Comparison of ENCODE assay signal across 9 cellular contexts in the genomic region with DNA sequence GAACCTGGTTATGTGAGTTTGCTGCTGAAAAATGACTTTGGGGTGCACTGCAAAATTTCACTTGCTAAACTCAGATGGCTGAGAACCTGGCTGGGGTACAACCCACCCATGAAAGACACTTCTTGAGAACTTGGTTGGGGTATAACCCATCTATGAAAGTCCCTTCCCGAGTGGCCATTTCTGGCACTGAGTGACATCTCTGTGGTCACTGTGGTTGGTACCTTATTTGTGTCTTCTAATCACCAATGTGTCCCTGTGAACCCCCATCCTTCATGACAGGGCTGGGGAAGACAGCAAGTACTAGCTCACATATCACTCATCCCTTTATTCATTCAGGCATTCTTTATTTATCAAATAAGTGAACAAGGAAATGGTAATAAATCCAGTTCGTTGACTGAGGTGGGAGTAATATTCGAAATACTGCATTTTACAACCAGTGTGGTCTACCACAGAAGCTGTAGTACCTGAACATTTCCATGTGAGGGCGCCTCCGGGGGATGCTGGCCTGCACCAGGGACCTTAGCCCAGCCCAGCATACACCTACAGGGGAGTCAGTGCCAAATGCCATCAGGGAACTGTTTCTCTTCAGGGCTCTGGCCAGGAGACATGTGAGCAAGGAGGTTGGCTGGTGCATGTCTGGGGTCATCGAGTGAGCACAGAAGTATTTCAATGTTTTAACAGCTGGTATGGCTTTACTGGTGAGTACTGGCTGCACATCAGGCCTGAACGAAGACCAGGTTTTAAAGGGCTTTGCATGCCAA.
DNase-seq lines count a peak whose midpoint lies in the region; ATAC-seq, FAIRE-seq and TF ChIP-seq lines count a peak whose summit lies in the region.
"Had no signal": no experiment of that assay in that cellular context is flagged by ENCODE, and none has a peak within 500 bp of the region (broad histone marks: within the 10 kb centered on the region; RNA-seq: fewer than 3 reads in every experiment).

No MANE protein-coding gene starts in this region.

- peaks cover 14% of the 10 kb centered on the region for H3K27me3 Mint-ChIP-seq in activated naive CD4-positive, alpha-beta T cell treated with anti-CD3 and anti-CD28 coated beads, Interleukin-2, amount 10 ng/mL, durations not matched to agents 7 days and 5 days
- H3K27me3 Mint-ChIP-seq in stimulated activated naive CD8-positive, alpha-beta T cell treated with anti-CD3 and anti-CD28 coated beads, Interleukin-15, amount 100 ng/mL, for 72 hours, result peaks cover 24% of the 10 kb centered on the region

- no peak overlapping the region for H2BK20ac ChIP-seq in H1 (ENCODE audit: low read length)

- no peak overlapping the region for H3K14ac ChIP-seq in H1 (ENCODE audit: insufficient read length)

- no peak overlapping the region for H2BK5ac ChIP-seq in H1 (ENCODE audit: low read depth, low read length)

- H3K36me3 Mint-ChIP-seq in activated naive CD4-positive, alpha-beta T cell treated with anti-CD3 and anti-CD28 coated beads, Interleukin-2, amount 10 ng/mL, durations not matched to agents 7 days and 5 days, result no peaks in the 10 kb centered on the region

- no peak overlapping the region for H2BK120ac ChIP-seq in H1 (replicated peaks; ENCODE audit: low read depth, low read length)

- peaks cover 0 to 1% of the 10 kb centered on the region in 2 experiments for H4K20me1 ChIP-seq in H1 (replicated peaks in 1 of 2; ENCODE audit: control insufficient read depth in 1 of 2, insufficient read depth in 2 of 2, low read length in 2 of 2)

- H3K4me1 ChIP-seq in H1 (replicated peaks in 1 of 4; ENCODE audit: control insufficient read depth in 3 of 4, insufficient read depth in 4 of 4, low read length in 3 of 4), result no peaks in the 10 kb centered on the region

- H4K91ac ChIP-seq in H1 (replicated peaks; ENCODE audit: insufficient read length, low read length), result no peak overlapping the region

- H3K79me2 ChIP-seq in H1 (ENCODE audit: control insufficient read depth in 1 of 2, insufficient read depth in 2 of 2, low read length in 2 of 2), result no peaks in the 10 kb centered on the region

- H3K9ac ChIP-seq in H1 (replicated peaks in 1 of 4; ENCODE audit: extremely low read depth in 1 of 4, low read depth in 3 of 4, low read length in 3 of 4), result no peak overlapping the region

- H3K79me1 ChIP-seq in H1 (ENCODE audit: low read depth, low read length), result no peaks in the 10 kb centered on the region

- peak; percentile 86 to 87 (median 86) for TF ChIP-seq CTCF in H1 (IDR thresholded peaks at IDR 0.05; ENCODE audit: control extremely low read depth in 1 of 3, insufficient read depth in 1 of 3, low read depth in 1 of 3, low read length in 3 of 3)

- TF ChIP-seq RAD21 in H1 (IDR thresholded peaks at IDR 0.05 in 1 of 2, conservative IDR thresholded peaks at IDR 0.05 in 1 of 2; ENCODE audit: low read depth in 2 of 2, low read length in 2 of 2), result peak; percentile 76 to 86

- no peaks in the 10 kb centered on the region for H3K4me1 Mint-ChIP-seq in activated naive CD4-positive, alpha-beta T cell treated with anti-CD3 and anti-CD28 coated beads, Interleukin-2, amount 10 ng/mL, durations not matched to agents 7 days and 5 days
- no peaks in the 10 kb centered on the region for H3K4me1 Mint-ChIP-seq in stimulated activated naive CD8-positive, alpha-beta T cell treated with anti-CD3 and anti-CD28 coated beads, Interleukin-15, amount 100 ng/mL, for 72 hours

- POLR2A ChIA-PET in H1 (lab: Charles Lee; ENCODE audit: partially characterized antibody), result no interaction called here

- ATAC-seq in stimulated activated naive CD8-positive, alpha-beta T cell treated with anti-CD3 and anti-CD28 coated beads, Interleukin-15, amount 100 ng/mL, for 72 hours, result peak; percentile 58
- no peak for ATAC-seq in HG03378 (IDR thresholded peaks at IDR 0.05; ENCODE audit: unreplicated experiment)

- no peak overlapping the region for H2BK15ac ChIP-seq in H1 (ENCODE audit: low read length)

- H3K23me2 ChIP-seq in H1 (ENCODE audit: low read depth, low read length), result no peaks in the 10 kb centered on the region

- TF ChIP-seq EP300 in H1 (IDR thresholded peaks at IDR 0.05; ENCODE audit: borderline replicate concordance in 1 of 2, low read depth in 2 of 2, low read length in 2 of 2), result no peak

- no peaks in the 10 kb centered on the region for H3K9me3 ChIP-seq in H1 (ENCODE audit: insufficient read depth in 2 of 2, low read depth in 1 of 2, low read length in 1 of 2)

- WGBS in H1 (ENCODE audit: extremely low coverage in 1 of 2, insufficient coverage in 1 of 2, insufficient read length in 1 of 2, insufficient replicate concordance in 2 of 2, low coverage in 1 of 2, low lambda C conversion rate in 2 of 2, missing lambda C conversion rate in 1 of 2), 2 experiments, result 53% methylated on average over 7 of the region's 7 CpGs; no CpG with 5 or more reads in 1 of the 2 experiments

- peak; percentile 36 for DNase-seq in activated naive CD4-positive, alpha-beta T cell treated with anti-CD3 and anti-CD28 coated beads, Interleukin-2, amount 10 ng/mL, durations not matched to agents 7 days and 5 days
- DNase-seq in activated naive CD4-positive, alpha-beta T cell treated with Interleukin-2 at 50 U/mL for 16 hours, result no peak
- DNase-seq in NAMALWA (ENCODE audit: low spot score), result peak; percentile 62
- DNase-seq in H1 (ENCODE audit: low read depth in 1 of 2, low spot score in 2 of 2), result peak in 1 of 2 experiments; percentile 79
- DNase-seq in stimulated activated naive CD8-positive, alpha-beta T cell treated with anti-CD3 and anti-CD28 coated beads, Interleukin-15, amount 100 ng/mL, for 72 hours, result peak in 1 of 2 donors; percentile 18
- no peak for DNase-seq in NCI-H187 (lab: John Stamatoyannopoulos, UW)
- DNase-seq in activated naive CD4-positive, alpha-beta T cell (lab: John Stamatoyannopoulos, UW), result no peak
- DNase-seq: EL had no signal

- no peak overlapping the region for H4K8ac ChIP-seq in H1 (ENCODE audit: extremely low read depth, insufficient read depth, low read length)

- no peak overlapping the region for H3K18ac ChIP-seq in H1 (ENCODE audit: extremely low read depth, low read length)

- H3K4me2 ChIP-seq in H1 (ENCODE audit: insufficient read depth in 1 of 2, low read depth in 2 of 2, low read length in 2 of 2), result no peak overlapping the region

- H3K4ac ChIP-seq in H1 (replicated peaks; ENCODE audit: insufficient read length, low read depth, low read length), result no peak overlapping the region

- no peak overlapping the region for H3K23ac ChIP-seq in H1 (ENCODE audit: insufficient read length)

- no peak overlapping the region for H2AFZ ChIP-seq in H1 (ENCODE audit: low read length)

- no peaks in the 10 kb centered on the region for H3K9me3 Mint-ChIP-seq in activated naive CD4-positive, alpha-beta T cell treated with anti-CD3 and anti-CD28 coated beads, Interleukin-2, amount 10 ng/mL, durations not matched to agents 7 days and 5 days
- H3K9me3 Mint-ChIP-seq in stimulated activated naive CD8-positive, alpha-beta T cell treated with anti-CD3 and anti-CD28 coated beads, Interleukin-15, amount 100 ng/mL, for 72 hours, result no peaks in the 10 kb centered on the region

- H3K4me3 ChIP-seq in H1 (ENCODE audit: extremely low read depth in 1 of 4, insufficient read depth in 2 of 4, low read depth in 3 of 4, low read length in 4 of 4), result no peak overlapping the region

- no peak overlapping the region for H3K56ac ChIP-seq in H1 (replicated peaks; ENCODE audit: insufficient read length, low read depth, low read length)

- peak; percentile 65 for FAIRE-seq in H1 (lab: Jason Lieb, UNC)

- CTCF ChIA-PET in activated naive CD4-positive, alpha-beta T cell treated with anti-CD3 and anti-CD28 coated beads, Interleukin-2, amount 10 ng/mL, durations not matched to agents 7 days and 5 days (lab: Charles Lee), result interaction anchor here (0.8 to 1.3 kb wide), 2 partner anchors 17 to 203 kb away, joined by 3 to 4 read pairs; no protein-coding TSS in a partner anchor
- CTCF ChIA-PET in H1 (lab: Charles Lee; ENCODE audit: partially characterized antibody), result interaction anchor here (0.5 to 9.4 kb wide), 36 partner anchors 8 to 603 kb away, joined by 3 to 82 read pairs (median 4); no protein-coding TSS in a partner anchor

- no peak for TF ChIP-seq POLR2A in H1 (IDR thresholded peaks at IDR 0.05; ENCODE audit: control extremely low read depth in 1 of 2, low read depth in 2 of 2, low read length in 2 of 2)

- H3K27ac ChIP-seq in H1 (ENCODE audit: low read depth, low read length), result no peak overlapping the region

- H3K36me3 ChIP-seq in H1 (ENCODE audit: control insufficient read depth in 2 of 4, insufficient read depth in 4 of 4, low read length in 3 of 4), result no peaks in the 10 kb centered on the region

- no peak overlapping the region for H2BK12ac ChIP-seq in H1 (ENCODE audit: low read depth, low read length)

- H4K5ac ChIP-seq in H1 (ENCODE audit: insufficient read length, low read depth, low read length), result no peak overlapping the region

- peaks cover 0 to 4% (median 0%) of the 10 kb centered on the region in 4 experiments; a peak in 2 of 7 replicates for H3K27me3 ChIP-seq in H1 (replicated peaks in 1 of 4; ENCODE audit: control insufficient read depth in 3 of 4, extremely low read depth in 1 of 4, insufficient read depth in 3 of 4, low read length in 3 of 4)

- H3K27ac Mint-ChIP-seq in activated naive CD4-positive, alpha-beta T cell treated with anti-CD3 and anti-CD28 coated beads, Interleukin-2, amount 10 ng/mL, durations not matched to agents 7 days and 5 days, result no peak overlapping the region
- no peak overlapping the region for H3K27ac Mint-ChIP-seq in stimulated activated naive CD8-positive, alpha-beta T cell treated with anti-CD3 and anti-CD28 coated beads, Interleukin-15, amount 100 ng/mL, for 72 hours

- no peak overlapping the region for H3K4me3 Mint-ChIP-seq in activated naive CD4-positive, alpha-beta T cell treated with anti-CD3 and anti-CD28 coated beads, Interleukin-2, amount 10 ng/mL, durations not matched to agents 7 days and 5 days
- no peak overlapping the region for H3K4me3 Mint-ChIP-seq in stimulated activated naive CD8-positive, alpha-beta T cell treated with anti-CD3 and anti-CD28 coated beads, Interleukin-15, amount 100 ng/mL, for 72 hours

- H2AK5ac ChIP-seq in H1 (ENCODE audit: low read depth, low read length), result no peak overlapping the region

TF ChIP-seq in H1, 55 proteins besides CTCF, POLR2A, EP300 and RAD21 (continues in another document):
- no peak for TF ChIP-seq POLR2AphosphoS5 (IDR thresholded peaks at IDR 0.05; ENCODE audit: low read depth, low read length)
- TF ChIP-seq PHF8 (conservative IDR thresholded peaks at IDR 0.05; ENCODE audit: low read depth, low read length), result no peak
- no peak for TF ChIP-seq CBX5 (IDR thresholded peaks at IDR 0.05; ENCODE audit: low read depth, low read length)
- TF ChIP-seq EZH2 (IDR thresholded peaks at IDR 0.05; ENCODE audit: low read depth, low read length, severe bottlenecking), result no peak
- TF ChIP-seq JUN (IDR thresholded peaks at IDR 0.05; ENCODE audit: low read depth, low read length), result no peak
- TF ChIP-seq KDM5A (IDR thresholded peaks at IDR 0.05; ENCODE audit: low read length), result no peak
- no peak for TF ChIP-seq RXRA (IDR thresholded peaks at IDR 0.05; ENCODE audit: insufficient read depth, low read depth, low read length)
- no peak for TF ChIP-seq GTF2F1 (IDR thresholded peaks at IDR 0.05; ENCODE audit: borderline replicate concordance, low read depth, low read length)
- TF ChIP-seq SRF (IDR thresholded peaks at IDR 0.05; ENCODE audit: low read depth, low read length), result no peak
- TF ChIP-seq RBBP5 (IDR thresholded peaks at IDR 0.05; ENCODE audit: borderline replicate concordance, low read depth, low read length), result no peak

Comparison
In these comparisons a context has a peak if more than half of its experiments do, and no peak if none do; other contexts are left out.
1. DNase-seq: peak in activated naive CD4-positive, alpha-beta T cell treated with anti-CD3 and anti-CD28 coated beads, Interleukin-2, amount 10 ng/mL, durations not matched to agents 7 days and 5 days (single experiment) and NAMALWA (single experiment); none in activated naive CD4-positive, alpha-beta T cell treated with Interleukin-2 at 50 U/mL for 16 hours (single experiment), NCI-H187 (0 of 2) and activated naive CD4-positive, alpha-beta T cell (0 of 4).